ENCODE assay signal across 9 cellular contexts in genomic region chr5:74212336-74212735, GRCh38.
DNase-seq lines count a peak whose midpoint lies in the region; ATAC-seq and TF ChIP-seq lines count a peak whose summit lies in the region.
"Had no signal": no experiment of that assay in that cellular context is flagged by ENCODE, and none has a peak within 500 bp of the region (broad histone marks: within the 10 kb centered on the region; RNA-seq: fewer than 3 reads in every experiment).

No MANE protein-coding gene starts in this region.

- H3K9me3 Mint-ChIP-seq in nephron progenitor cell, result peaks cover 3% of the 10 kb centered on the region

- no peaks in the 10 kb centered on the region for H3K36me3 Mint-ChIP-seq in nephron progenitor cell (ENCODE audit: low read depth)

- DNase-seq in ELR (ENCODE audit: low read depth), result peak; percentile 61
- DNase-seq in LNCaP clone FGC (ENCODE audit: low read depth), result no peak
- no peak for DNase-seq in astrocyte of the cerebellum (ENCODE audit: low read depth)
- peak; percentile 16 for DNase-seq in nephron progenitor cell
- no peak for DNase-seq in effector CD8-positive, alpha-beta T cell (lab: John Stamatoyannopoulos, UW)
- DNase-seq: activated effector memory CD4-positive, alpha-beta T cell treated with anti-CD3 and anti-CD28 coated beads, Interleukin-2, amount 50 U/mL, for 16 hours; NCI-H2227 treated with DMSO at 0.1 percent for 48 hours had no signal

- peaks cover 4% of the 10 kb centered on the region for H3K4me1 Mint-ChIP-seq in nephron progenitor cell

- TF ChIP-seq CTCF in LNCaP clone FGC (IDR thresholded peaks at IDR 0.05; ENCODE audit: control insufficient read depth, extremely low read depth, insufficient read depth), result peak; percentile 15; the same call in 1 of the 2 replicates
- peak; percentile 35 for TF ChIP-seq CTCF in astrocyte of the cerebellum (IDR thresholded peaks at IDR 0.05; ENCODE audit: low read depth, low read length, missing control alignments)
- peak; percentile 25 for TF ChIP-seq CTCF in nephron progenitor cell (IDR thresholded peaks at IDR 0.05)

- ATAC-seq in GM18502 (IDR thresholded peaks at IDR 0.05; ENCODE audit: poor library complexity, unreplicated experiment) (no peak), HG03521 (IDR thresholded peaks at IDR 0.05; ENCODE audit: unreplicated experiment) (no peak)

- H3K4me3 ChIP-seq in LNCaP clone FGC (ENCODE audit: low read depth, low read length), result no peak overlapping the region
- no peak overlapping the region for H3K4me3 ChIP-seq in astrocyte of the cerebellum (ENCODE audit: low read depth, low read length)

- peaks cover 3% of the 10 kb centered on the region for H3K27me3 Mint-ChIP-seq in nephron progenitor cell (ENCODE audit: low read depth, poor library complexity)

- in situ Hi-C loops in astrocyte of the cerebellum (cut with HindIII; ENCODE audit: low sequenced_read_pairs), result no loop called here

- H3K27ac Mint-ChIP-seq in nephron progenitor cell, result no peak overlapping the region

- H3K4me3 Mint-ChIP-seq in nephron progenitor cell, result no peak overlapping the region

Comparison
In these comparisons a context has a peak if more than half of its experiments do, and no peak if none do; other contexts are left out.
1. DNase-seq: peak in ELR (single experiment) and nephron progenitor cell (single experiment); none in LNCaP clone FGC (single experiment), astrocyte of the cerebellum (single experiment) and effector CD8-positive, alpha-beta T cell (single experiment).
2. Peak in every context shown above with its lines, with median percentiles within 50 percentile points of each other: CTCF ChIP-seq.